Comparison of ENCODE assay signal across 29 cellular contexts in the genomic region with DNA sequence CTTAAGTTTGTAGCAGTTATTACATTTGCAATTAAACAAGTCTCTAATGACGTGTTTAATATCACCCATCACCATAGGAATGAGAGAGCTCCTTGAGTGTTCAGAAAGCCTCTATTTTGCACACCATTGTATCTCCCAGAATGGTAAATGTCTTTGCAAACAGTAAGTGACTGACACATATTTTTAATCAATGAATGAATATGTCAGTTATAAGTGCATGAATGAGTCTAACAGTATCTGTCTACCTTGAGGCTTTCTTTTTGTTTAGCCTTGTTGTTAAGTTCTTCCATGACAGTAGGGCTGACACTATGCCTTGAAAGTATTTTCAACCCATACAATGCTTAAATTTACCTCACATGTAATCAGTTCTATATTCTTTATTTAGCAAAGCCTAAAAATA.
"Had no signal": no experiment of that assay in that cellular context is flagged by ENCODE, and none has a peak within 500 bp of the region (broad histone marks: within the 10 kb centered on the region; RNA-seq: fewer than 3 reads in every experiment).

No MANE protein-coding gene starts in this region.

- ATAC-seq: stimulated activated effector memory CD8-positive, alpha-beta T cell treated with anti-CD3 and anti-CD28 coated beads, Interleukin-12 subunit alpha, Interleukin-12 subunit beta, amount 100 ng/mL, for 72 hours; stimulated activated memory B cell treated with anti-CD40 and anti-IgM and Interleukin-4, amounts not matched to agents 10 μg/mL and 1 μg/mL and 100 μg/mL, for 72 hours; stimulated activated naive B cell treated with anti-CD40 and anti-IgM and Interleukin-4, amounts not matched to agents 10 μg/mL and 1 μg/mL and 100 μg/mL, for 72 hours; stimulated activated naive CD8-positive, alpha-beta T cell treated with anti-CD3 and anti-CD28 coated beads, Interleukin-15, amount 100 ng/mL, for 72 hours; stimulated activated naive CD8-positive, alpha-beta T cell treated with anti-CD3 and anti-CD28 coated beads, Interleukin-15, Interleukin-2, amounts not matched to agents 100 U/mL and 50 U/mL, for 24 hours; upper lobe of right lung had no signal

- H3K4me1 Mint-ChIP-seq: stimulated activated effector memory CD8-positive, alpha-beta T cell treated with anti-CD3 and anti-CD28 coated beads, Interleukin-12 subunit alpha, Interleukin-12 subunit beta, amount 100 ng/mL, for 72 hours; stimulated activated memory B cell treated with anti-CD40 and anti-IgM and Interleukin-4, amounts not matched to agents 10 μg/mL and 1 μg/mL and 100 μg/mL, for 72 hours; stimulated activated naive B cell treated with anti-CD40 and anti-IgM and Interleukin-4, amounts not matched to agents 10 μg/mL and 1 μg/mL and 100 μg/mL, for 72 hours; stimulated activated naive CD8-positive, alpha-beta T cell treated with anti-CD3 and anti-CD28 coated beads, Interleukin-15, amount 100 ng/mL, for 72 hours had no signal

- H3K36me3 Mint-ChIP-seq: stimulated activated effector memory CD8-positive, alpha-beta T cell treated with anti-CD3 and anti-CD28 coated beads, Interleukin-12 subunit alpha, Interleukin-12 subunit beta, amount 100 ng/mL, for 72 hours; stimulated activated memory B cell treated with anti-CD40 and anti-IgM and Interleukin-4, amounts not matched to agents 10 μg/mL and 1 μg/mL and 100 μg/mL, for 72 hours; stimulated activated naive B cell treated with anti-CD40 and anti-IgM and Interleukin-4, amounts not matched to agents 10 μg/mL and 1 μg/mL and 100 μg/mL, for 72 hours; type B pancreatic cell had no signal

- H3K4me1 ChIP-seq: stomach, suprapubic skin, testis, thyroid gland, tibial artery, tibial nerve, transverse colon, upper lobe of left lung, upper lobe of right lung, uterus, vagina had no signal

- H3K27me3 Mint-ChIP-seq: stimulated activated memory B cell treated with anti-CD40 and anti-IgM and Interleukin-4, amounts not matched to agents 10 μg/mL and 1 μg/mL and 100 μg/mL, for 72 hours; stimulated activated naive B cell treated with anti-CD40 and anti-IgM and Interleukin-4, amounts not matched to agents 10 μg/mL and 1 μg/mL and 100 μg/mL, for 72 hours; stimulated activated naive CD8-positive, alpha-beta T cell treated with anti-CD3 and anti-CD28 coated beads, Interleukin-15, amount 100 ng/mL, for 72 hours; stimulated activated naive CD8-positive, alpha-beta T cell treated with anti-CD3 and anti-CD28 coated beads, Interleukin-15, Interleukin-2, amounts not matched to agents 100 ng/mL and 50 ng/mL, for 24 hours; type B pancreatic cell had no signal

- H3K4me3 ChIP-seq: stomach, suprapubic skin, testis, thoracic aorta, thyroid gland, tibial artery, tibial nerve, transverse colon, upper lobe of left lung, upper lobe of right lung, uterus, vagina had no signal

- H3K27ac ChIP-seq: stomach, suprapubic skin, testis, thoracic aorta, thyroid gland, tibial artery, tibial nerve, transverse colon, upper lobe of left lung, upper lobe of right lung, uterus, vagina had no signal

- H3K36me3 ChIP-seq: stomach, suprapubic skin, thoracic aorta, thyroid gland, tibial artery, tibial nerve, transverse colon, upper lobe of left lung, upper lobe of right lung, uterus, vagina had no signal

- H3K9me3 ChIP-seq: testis, thoracic aorta, thyroid gland, tibial artery, transverse colon, uterus had no signal

- DNase-seq: stimulated activated CD4-positive, alpha-beta T cell treated with anti-CD3 and anti-CD28 coated beads, Interleukin-2, amount 100 ng/mL, for 48 hours; stimulated activated CD4-positive, alpha-beta T cell treated with anti-CD3 and anti-CD28 coated beads, Interleukin-4, amount 100 ng/mL, for 1 hour; stimulated activated CD4-positive, alpha-beta T cell treated with anti-CD3 and anti-CD28 coated beads, Interleukin-4, amount 100 ng/mL, for 24 hours; stimulated activated CD4-positive, alpha-beta T cell treated with anti-CD3 and anti-CD28 coated beads, Interleukin-4, amount 100 ng/mL, for 4 hours; stimulated activated CD8-positive, alpha-beta memory T cell treated with anti-CD3 and anti-CD28 coated beads, Interleukin-4, amount 100 ng/mL, for 48 hours; stimulated activated naive B cell treated with anti-CD40 and anti-IgM and Interleukin-4, amounts not matched to agents 10 μg/mL and 1 μg/mL and 100 μg/mL, for 72 hours; stimulated activated naive CD4-positive, alpha-beta T cell; stimulated activated naive CD4-positive, alpha-beta T cell treated with Interleukin-2 at 50 U/mL for 16 hours; stimulated activated naive CD8-positive, alpha-beta T cell treated with anti-CD3 and anti-CD28 coated beads, Interleukin-15, amount 100 ng/mL, for 72 hours; stimulated activated naive CD8-positive, alpha-beta T cell treated with anti-CD3 and anti-CD28 coated beads, Interleukin-15, Interleukin-2, amounts not matched to agents 100 U/mL and 50 U/mL, for 24 hours; stomach; substantia nigra; testis; thyroid gland; tibial artery; transverse colon; trophoblast cell; upper lobe of left lung; upper lobe of right lung; uterus had no signal

- H3K27me3 ChIP-seq: stomach, suprapubic skin, testis, thyroid gland, tibial artery, tibial nerve, transverse colon, upper lobe of left lung, upper lobe of right lung, uterus, vagina had no signal

- H3K4me3 Mint-ChIP-seq: stimulated activated effector memory CD8-positive, alpha-beta T cell treated with anti-CD3 and anti-CD28 coated beads, Interleukin-12 subunit alpha, Interleukin-12 subunit beta, amount 100 ng/mL, for 72 hours; stimulated activated memory B cell treated with anti-CD40 and anti-IgM and Interleukin-4, amounts not matched to agents 10 μg/mL and 1 μg/mL and 100 μg/mL, for 72 hours; stimulated activated naive B cell treated with anti-CD40 and anti-IgM and Interleukin-4, amounts not matched to agents 10 μg/mL and 1 μg/mL and 100 μg/mL, for 72 hours; stimulated activated naive CD8-positive, alpha-beta T cell treated with anti-CD3 and anti-CD28 coated beads, Interleukin-15, amount 100 ng/mL, for 72 hours; stimulated activated naive CD8-positive, alpha-beta T cell treated with anti-CD3 and anti-CD28 coated beads, Interleukin-15, Interleukin-2, amounts not matched to agents 100 ng/mL and 50 ng/mL, for 24 hours; type B pancreatic cell had no signal

- H3K27ac Mint-ChIP-seq: stimulated activated effector memory CD8-positive, alpha-beta T cell treated with anti-CD3 and anti-CD28 coated beads, Interleukin-12 subunit alpha, Interleukin-12 subunit beta, amount 100 ng/mL, for 72 hours; stimulated activated memory B cell treated with anti-CD40 and anti-IgM and Interleukin-4, amounts not matched to agents 10 μg/mL and 1 μg/mL and 100 μg/mL, for 72 hours; stimulated activated naive B cell treated with anti-CD40 and anti-IgM and Interleukin-4, amounts not matched to agents 10 μg/mL and 1 μg/mL and 100 μg/mL, for 72 hours; stimulated activated naive CD8-positive, alpha-beta T cell treated with anti-CD3 and anti-CD28 coated beads, Interleukin-15, amount 100 ng/mL, for 72 hours; stimulated activated naive CD8-positive, alpha-beta T cell treated with anti-CD3 and anti-CD28 coated beads, Interleukin-15, Interleukin-2, amounts not matched to agents 100 ng/mL and 50 ng/mL, for 24 hours; type B pancreatic cell had no signal

- H3K9me3 Mint-ChIP-seq: type B pancreatic cell had no signal

- FAIRE-seq: urothelium cell line had no signal
